ENCODE assay signal across 16 cellular contexts in genomic region chr12:131499160-131499863, GRCh38.
DNase-seq lines count a peak whose midpoint lies in the region; ATAC-seq and TF ChIP-seq lines count a peak whose summit lies in the region.
"Had no signal": no experiment of that assay in that cellular context is flagged by ENCODE, and none has a peak within 500 bp of the region (broad histone marks: within the 10 kb centered on the region; RNA-seq: fewer than 3 reads in every experiment).

No MANE protein-coding gene starts in this region.

- peak overlapping the region; percentile 64 for H3K27ac ChIP-seq in vagina
- H3K27ac ChIP-seq: thoracic aorta had no signal

- H3K9me3 ChIP-seq in MG63 (no peaks in the 10 kb centered on the region), vagina (no peaks in the 10 kb centered on the region)
- H3K9me3 ChIP-seq: thoracic aorta had no signal

- peaks cover 9% of the 10 kb centered on the region for H3K4me1 Mint-ChIP-seq in activated CD4-positive, alpha-beta memory T cell treated with anti-CD3 and anti-CD28 coated beads, Interleukin-2, amount 10 ng/mL, durations not matched to agents 7 days and 5 days
- H3K4me1 Mint-ChIP-seq: activated B cell treated with CpG ODN at 0.5 μM for 24 hours, mesothelial cell of epicardium had no signal

- no peak for TF ChIP-seq POLR2A in vagina (IDR thresholded peaks at IDR 0.05)

- CTCF ChIA-PET in activated CD4-positive, alpha-beta memory T cell treated with anti-CD3 and anti-CD28 coated beads, Interleukin-2, amount 10 ng/mL, durations not matched to agents 7 days and 5 days (lab: Charles Lee): no interaction called here

- no peak for TF ChIP-seq CTCF in vagina (IDR thresholded peaks at IDR 0.05)

- H3K4me3 Mint-ChIP-seq in activated CD4-positive, alpha-beta memory T cell treated with anti-CD3 and anti-CD28 coated beads, Interleukin-2, amount 10 ng/mL, durations not matched to agents 7 days and 5 days: no peak overlapping the region
- H3K4me3 Mint-ChIP-seq: activated B cell treated with CpG ODN at 0.5 μM for 24 hours; activated T-cell treated with anti-CD3 and anti-CD28 coated beads, Interleukin-2, amount 50 U/mL, for 24 hours; mesothelial cell of epicardium had no signal

- H3K27me3 ChIP-seq in MG63: peaks cover 6% of the 10 kb centered on the region; the same call in 1 of the 2 replicates
- H3K27me3 ChIP-seq in vagina: no peaks in the 10 kb centered on the region

- no peaks in the 10 kb centered on the region for H3K9me3 Mint-ChIP-seq in activated CD4-positive, alpha-beta memory T cell treated with anti-CD3 and anti-CD28 coated beads, Interleukin-2, amount 10 ng/mL, durations not matched to agents 7 days and 5 days
- H3K9me3 Mint-ChIP-seq: activated B cell treated with CpG ODN at 0.5 μM for 24 hours; activated T-cell treated with anti-CD3 and anti-CD28 coated beads, Interleukin-2, amount 50 U/mL, for 24 hours; mesothelial cell of epicardium had no signal

- peaks cover 19% of the 10 kb centered on the region for H3K4me1 ChIP-seq in vagina

- H3K4me3 ChIP-seq in MG63 (no peak overlapping the region), vagina (no peak overlapping the region)
- H3K4me3 ChIP-seq: thoracic aorta had no signal

- H3K36me3 ChIP-seq in MG63 (no peaks in the 10 kb centered on the region), vagina (no peaks in the 10 kb centered on the region)
- H3K36me3 ChIP-seq: thoracic aorta had no signal

- H3K27me3 Mint-ChIP-seq in activated CD4-positive, alpha-beta memory T cell treated with anti-CD3 and anti-CD28 coated beads, Interleukin-2, amount 10 ng/mL, durations not matched to agents 7 days and 5 days: peaks cover 7% of the 10 kb centered on the region
- H3K27me3 Mint-ChIP-seq: activated B cell treated with CpG ODN at 0.5 μM for 24 hours had no signal

- ATAC-seq in Right ventricle myocardium inferior: peak; percentile 87

- POLR2A ChIA-PET in activated CD4-positive, alpha-beta memory T cell treated with anti-CD3 and anti-CD28 coated beads, Interleukin-2, amount 10 ng/mL, durations not matched to agents 7 days and 5 days (lab: Charles Lee): no interaction called here

- no peak for DNase-seq in Right ventricle myocardium inferior (ENCODE audit: missing footprints)
- no peak for DNase-seq in cardiac septum (ENCODE audit: low spot score)
- DNase-seq in MG63: peak; percentile 39
- peak; percentile 40 for DNase-seq in islet precursor cell
- DNase-seq in vagina (ENCODE audit: extremely low spot score in 2 of 2): peak in 1 of 2 donors; percentile 91
- DNase-seq in D341Med (ENCODE audit: low spot score): no peak
- DNase-seq in T-helper 1 cell: no peak
- no peak for DNase-seq in activated CD4-positive, alpha-beta memory T cell treated with anti-CD3 and anti-CD28 coated beads, Interleukin-2, amount 10 ng/mL, durations not matched to agents 7 days and 5 days
- DNase-seq: ACHN; activated B cell treated with CpG ODN at 0.5 μM for 24 hours; activated T-cell treated with anti-CD3 and anti-CD28 coated beads, Interleukin-2, amount 50 U/mL, for 24 hours; COR-L47; NCI-H187 treated with DMSO at 0.1 percent for 48 hours; nucleus accumbens had no signal

- H3K27ac Mint-ChIP-seq in activated CD4-positive, alpha-beta memory T cell treated with anti-CD3 and anti-CD28 coated beads, Interleukin-2, amount 10 ng/mL, durations not matched to agents 7 days and 5 days: no peak overlapping the region
- H3K27ac Mint-ChIP-seq: activated B cell treated with CpG ODN at 0.5 μM for 24 hours; activated T-cell treated with anti-CD3 and anti-CD28 coated beads, Interleukin-2, amount 50 U/mL, for 24 hours; mesothelial cell of epicardium had no signal

- intact Hi-C loops in Right ventricle myocardium inferior (cut with DNase I): no loop called here
- intact Hi-C loops in cardiac septum (cut with DNase I): no loop called here
- intact Hi-C loops in vagina (cut with DNase I): no loop called here

- no peaks in the 10 kb centered on the region for H3K36me3 Mint-ChIP-seq in activated CD4-positive, alpha-beta memory T cell treated with anti-CD3 and anti-CD28 coated beads, Interleukin-2, amount 10 ng/mL, durations not matched to agents 7 days and 5 days (ENCODE audit: low read depth)
- H3K36me3 Mint-ChIP-seq: mesothelial cell of epicardium had no signal

Comparison
In these comparisons a context has a peak if more than half of its experiments do, and no peak if none do; other contexts are left out.
1. DNase-seq: peak in MG63 (single experiment) and islet precursor cell (single experiment); none in Right ventricle myocardium inferior (single experiment), cardiac septum (single experiment), D341Med (single experiment), T-helper 1 cell (0 of 5) and activated CD4-positive, alpha-beta memory T cell treated with anti-CD3 and anti-CD28 coated beads, Interleukin-2, amount 10 ng/mL, durations not matched to agents 7 days and 5 days (single experiment).